ENCODE assay signal across 33 cellular contexts in the genomic region with DNA sequence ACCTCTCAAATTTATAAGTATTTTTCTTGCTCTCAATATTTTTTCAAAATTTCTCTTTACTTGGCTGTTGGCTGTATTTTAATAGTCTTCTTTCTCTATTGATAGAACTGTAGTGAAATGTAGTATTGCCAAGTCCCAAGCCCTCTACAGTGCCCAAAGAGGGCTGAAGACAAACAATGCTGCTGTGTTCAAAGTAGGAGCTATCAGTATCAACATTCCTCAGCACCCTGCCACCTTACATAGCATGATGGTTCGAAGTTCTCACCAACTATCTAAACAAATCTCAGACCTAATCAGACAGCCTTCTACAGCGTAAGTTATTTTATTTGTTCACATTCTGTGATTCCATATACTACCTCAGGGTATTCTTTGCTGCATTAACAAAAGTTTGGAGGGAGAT.
DNase-seq lines count a peak whose midpoint lies in the region; ATAC-seq, FAIRE-seq and TF ChIP-seq lines count a peak whose summit lies in the region.
"Had no signal": no experiment of that assay in that cellular context is flagged by ENCODE, and none has a peak within 500 bp of the region (broad histone marks: within the 10 kb centered on the region; RNA-seq: fewer than 3 reads in every experiment).

No MANE protein-coding gene starts in this region.

- DNase-seq in HepG2 (ENCODE audit: low spot score) (peak; percentile 59), right lobe of liver (no peak), GM12891 (ENCODE audit: insufficient read length, low spot score) (no peak), NCI-H460 (ENCODE audit: extremely low read depth, low read depth) (peak; percentile 0), PC-9 (no peak)
- DNase-seq: 8988T; ACHN; AML-193; BE2C; C1 segment of cervical spinal cord; Caco-2; Calu3; CD4-positive, alpha-beta memory T cell; CD4-positive, alpha-beta T cell; CD4-positive, CD25-positive, alpha-beta regulatory T cell; CD8-positive, alpha-beta memory T cell; CD8-positive, alpha-beta T cell; COR-L47; DMS 273 treated with DMSO at 0.1 percent for 48 hours; DMS153; DMS53; DMS79; DMS79 treated with DMSO at 0.1 percent for 48 hours; DND-41; EL had no signal

- in situ Hi-C loops in HepG2 (cut with HindIII; ENCODE audit: extremely low pct_ligation_motif_present, low pct_unique_long_range_greater_than_20kb): no loop called here

- H3K4me2 ChIP-seq in HepG2 (ENCODE audit: low read depth, low read length) (no peak overlapping the region), PC-9 (no peak overlapping the region)
- H3K4me2 ChIP-seq: A549; BLaER1; BLaER1 treated with 17β-estradiol and CSF1 and Interleukin-3, amounts not matched to agents 10 nM and 100 nM had no signal

- H2AFZ ChIP-seq in HepG2 (ENCODE audit: low read length): no peak overlapping the region
- H2AFZ ChIP-seq in PC-9: no peak overlapping the region

- no peaks in the 10 kb centered on the region for H3K9me2 ChIP-seq in PC-9 (ENCODE audit: insufficient read depth)

- WGBS in HepG2 (ENCODE audit: low lambda C conversion rate): 65% methylated on average over 2 of the region's 2 CpGs
- WGBS in right lobe of liver (ENCODE audit: insufficient coverage, low coverage, low lambda C conversion rate, missing lambda C conversion rate): 88% methylated on average over 2 of the region's 2 CpGs

- H3F3A ChIP-seq in PC-9 (ENCODE audit: insufficient read depth, low read depth): no peaks in the 10 kb centered on the region

- H3K36me3 ChIP-seq in HepG2 (replicated peaks in 1 of 2; ENCODE audit: control insufficient read depth in 1 of 2, insufficient read depth in 2 of 2, low read length in 2 of 2) (peaks cover 2 to 5% of the 10 kb centered on the region in 2 experiments; a peak in 1 of 5 replicates), right lobe of liver (peaks cover 0 to 10% (median 2%) of the 10 kb centered on the region in 4 donors), PC-9 (ENCODE audit: low read depth) (0 out of 2 replicates have a peak, but pooled peaks cover 18% of the 10 kb centered on the region)
- H3K36me3 ChIP-seq: BE2C had no signal

- H3K27ac ChIP-seq in HepG2 (ENCODE audit: extremely low read length, insufficient read depth, low read length) (no peak overlapping the region), right lobe of liver (no peak overlapping the region), PC-9 (no peak overlapping the region)
- H3K27ac ChIP-seq: 22Rv1; A549; BLaER1; BLaER1 treated with 17β-estradiol and CSF1 and Interleukin-3, amounts not matched to agents 10 nM and 100 nM; C4-2B had no signal

- no peaks in the 10 kb centered on the region for H3K27me3 ChIP-seq in HepG2 (ENCODE audit: control insufficient read depth in 1 of 2, insufficient read depth in 2 of 2, low read length in 2 of 2)
- no peaks in the 10 kb centered on the region for H3K27me3 ChIP-seq in right lobe of liver
- H3K27me3 ChIP-seq in PC-9 (ENCODE audit: insufficient read depth, low read depth): no peaks in the 10 kb centered on the region
- H3K27me3 ChIP-seq: BE2C; BLaER1; BLaER1 treated with 17β-estradiol and CSF1 and Interleukin-3, amounts not matched to agents 10 nM and 100 nM had no signal

- peaks cover 12% of the 10 kb centered on the region for H3K4me1 ChIP-seq in HepG2 (ENCODE audit: insufficient read depth, low read length)
- H3K4me1 ChIP-seq in right lobe of liver: no peaks in the 10 kb centered on the region
- no peaks in the 10 kb centered on the region for H3K4me1 ChIP-seq in PC-9 (replicated peaks; ENCODE audit: insufficient read depth)
- H3K4me1 ChIP-seq: A549; BE2C; BLaER1; BLaER1 treated with 17β-estradiol and CSF1 and Interleukin-3, amounts not matched to agents 10 nM and 100 nM; Caco-2 had no signal

- CTCF ChIA-PET in HepG2 (lab: Yijun Ruan, JAX; ENCODE audit: low intra/inter-chr PET ratio, low total read pairs): no interaction called here
- CTCF ChIA-PET in PC-9 (lab: Charles Lee): no interaction called here

- ATAC-seq in HepG2 (peak; percentile 96), right lobe of liver (no peak), HG02870 (IDR thresholded peaks at IDR 0.05; ENCODE audit: unreplicated experiment) (no peak)
- ATAC-seq: A549; CD8-positive, alpha-beta T cell had no signal

- no peak for TF ChIP-seq RAD21 in HepG2 (CRISPR knock-in tag; IDR thresholded peaks at IDR 0.05)

- TF ChIP-seq EP300 in HepG2 (IDR thresholded peaks at IDR 0.05; ENCODE audit: low read depth in 2 of 2, low read length in 2 of 2) (no peak), HepG2 (CRISPR knock-in tag; IDR thresholded peaks at IDR 0.05; ENCODE audit: borderline replicate concordance) (no peak)

- BruUV-seq in HepG2 (replicated peaks; lab: Mats Ljungman, UMichigan) (no TSS peak), PC-9 (replicated peaks; lab: Mats Ljungman, UMichigan) (no TSS peak)

- H3K4me3 ChIP-seq in HepG2 (replicated peaks in 1 of 3; ENCODE audit: insufficient read depth in 1 of 3, low read depth in 2 of 3, low read length in 3 of 3) (no peak overlapping the region), right lobe of liver (no peak overlapping the region), PC-9 (no peak overlapping the region)
- H3K4me3 ChIP-seq: A549; BLaER1; BLaER1 treated with 17β-estradiol and CSF1 and Interleukin-3, amounts not matched to agents 10 nM and 100 nM had no signal

- H4K20me1 ChIP-seq in HepG2 (ENCODE audit: insufficient read depth, low read length) (no peaks in the 10 kb centered on the region), PC-9 (ENCODE audit: insufficient read depth) (no peaks in the 10 kb centered on the region)
- H4K20me1 ChIP-seq: BLaER1; BLaER1 treated with 17β-estradiol and CSF1 and Interleukin-3, amounts not matched to agents 10 nM and 100 nM had no signal

- H3K9me3 ChIP-seq in HepG2 (ENCODE audit: low read length) (no peaks in the 10 kb centered on the region), right lobe of liver (no peaks in the 10 kb centered on the region), PC-9 (ENCODE audit: insufficient read depth, low read depth) (no peaks in the 10 kb centered on the region)
- H3K9me3 ChIP-seq: A549; BE2C; BLaER1; BLaER1 treated with 17β-estradiol and CSF1 and Interleukin-3, amounts not matched to agents 10 nM and 100 nM; Caco-2 had no signal

- no peak for TF ChIP-seq POLR2A in HepG2 (IDR thresholded peaks at IDR 0.05; ENCODE audit: insufficient read depth in 1 of 2, low read depth in 2 of 2, low read length in 2 of 2)
- TF ChIP-seq POLR2A in right lobe of liver (IDR thresholded peaks at IDR 0.05): no peak
- TF ChIP-seq POLR2A in GM12891 (IDR thresholded peaks at IDR 0.05; ENCODE audit: low read depth, low read length): no peak

- intact Hi-C loops in HepG2 (cut with micrococcal nuclease; ENCODE audit: unreplicated experiment): no loop called here
- intact Hi-C loops in right lobe of liver (cut with DNase I): no loop called here
- intact Hi-C loops in PC-9 (cut with micrococcal nuclease; ENCODE audit: unreplicated experiment): no loop called here

- TF ChIP-seq CTCF in HepG2 (CRISPR knock-in tag; IDR thresholded peaks at IDR 0.05) (no peak), right lobe of liver (IDR thresholded peaks at IDR 0.05) (no peak), PC-9 (conservative IDR thresholded peaks at IDR 0.05) (no peak)

- POLR2A ChIA-PET in HepG2 (lab: Yijun Ruan, JAX) (no interaction called here), PC-9 (lab: Charles Lee; ENCODE audit: unreplicated experiment) (no interaction called here)

- FAIRE-seq in HepG2 (lab: Jason Lieb, UNC) (no peak), GM12891 (lab: Jason Lieb, UNC) (peak; percentile 33)
- FAIRE-seq: A204.1, A549, D721Med had no signal

- H3K79me2 ChIP-seq in HepG2 (ENCODE audit: insufficient read depth, low read length): no peaks in the 10 kb centered on the region
- no peaks in the 10 kb centered on the region for H3K79me2 ChIP-seq in PC-9 (ENCODE audit: low read depth)

- no peak overlapping the region for H3K9ac ChIP-seq in HepG2 (ENCODE audit: insufficient read depth, low read depth, low read length)
- H3K9ac ChIP-seq: BLaER1; BLaER1 treated with 17β-estradiol and CSF1 and Interleukin-3, amounts not matched to agents 10 nM and 100 nM had no signal

TF ChIP-seq in HepG2, 621 proteins besides CTCF, POLR2A, EP300 and RAD21:
- TF ChIP-seq GFI1 (CRISPR knock-in tag; IDR thresholded peaks at IDR 0.05; ENCODE audit: borderline replicate concordance) (peak; percentile 27; the same call in 1 of the 2 replicates), TEAD3 (CRISPR knock-in tag; optimal IDR thresholded peaks at IDR 0.05; ENCODE audit: borderline replicate concordance) (peak; percentile 11)
- TF ChIP-seq, protein P1, sequence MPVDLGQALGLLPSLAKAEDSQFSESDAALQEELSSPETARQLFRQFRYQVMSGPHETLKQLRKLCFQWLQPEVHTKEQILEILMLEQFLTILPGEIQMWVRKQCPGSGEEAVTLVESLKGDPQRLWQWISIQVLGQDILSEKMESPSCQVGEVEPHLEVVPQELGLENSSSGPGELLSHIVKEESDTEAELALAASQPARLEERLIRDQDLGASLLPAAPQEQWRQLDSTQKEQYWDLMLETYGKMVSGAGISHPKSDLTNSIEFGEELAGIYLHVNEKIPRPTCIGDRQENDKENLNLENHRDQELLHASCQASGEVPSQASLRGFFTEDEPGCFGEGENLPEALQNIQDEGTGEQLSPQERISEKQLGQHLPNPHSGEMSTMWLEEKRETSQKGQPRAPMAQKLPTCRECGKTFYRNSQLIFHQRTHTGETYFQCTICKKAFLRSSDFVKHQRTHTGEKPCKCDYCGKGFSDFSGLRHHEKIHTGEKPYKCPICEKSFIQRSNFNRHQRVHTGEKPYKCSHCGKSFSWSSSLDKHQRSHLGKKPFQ (CRISPR knock-in tag; IDR thresholded peaks at IDR 0.05; ENCODE audit: insufficient replicate concordance): no peak

TF ChIP-seq in GM12891, 5 proteins besides CTCF, POLR2A, EP300 and RAD21:
- TF ChIP-seq PAX5 (IDR thresholded peaks at IDR 0.05; ENCODE audit: insufficient read depth, low read length, severe bottlenecking): no peak
- TF ChIP-seq SPI1 (IDR thresholded peaks at IDR 0.05; ENCODE audit: low read depth, low read length): no peak
- no peak for TF ChIP-seq POLR2AphosphoS5 (IDR thresholded peaks at IDR 0.05; ENCODE audit: low read depth, low read length)
- TF ChIP-seq TAF1 (IDR thresholded peaks at IDR 0.05; ENCODE audit: low read depth, low read length): no peak
- no peak for TF ChIP-seq POU2F2 (IDR thresholded peaks at IDR 0.05; ENCODE audit: low read depth, low read length)

Comparison
In these comparisons a context has a peak if more than half of its experiments do, and no peak if none do; other contexts are left out.
1. DNase-seq: peak in HepG2 (single experiment) and NCI-H460 (single experiment); none in right lobe of liver (0 of 3), GM12891 (single experiment) and PC-9 (0 of 2).